Comparison of ENCODE assay signal across 17 cellular contexts in the genomic region with DNA sequence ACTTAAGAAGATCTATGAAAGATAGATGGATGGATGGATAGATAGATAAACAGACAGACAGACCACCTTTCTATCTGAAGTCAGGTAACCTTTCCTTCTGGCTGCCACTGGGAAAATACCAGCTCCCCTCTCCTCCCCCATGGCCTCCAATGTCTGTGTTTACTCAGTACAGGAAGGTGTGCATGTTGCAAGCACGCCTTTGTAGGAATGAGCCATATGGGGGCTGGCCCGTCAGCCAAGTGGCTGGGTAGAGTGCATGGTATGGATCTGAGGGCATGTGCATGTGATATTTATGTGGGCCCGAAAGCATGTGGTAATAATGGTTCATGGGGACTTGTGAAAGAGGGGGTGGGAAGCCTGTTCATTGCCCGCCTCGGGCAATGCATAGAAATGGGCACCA.
DNase-seq lines count a peak whose midpoint lies in the region; ATAC-seq and FAIRE-seq lines count a peak whose summit lies in the region.
"Had no signal": no experiment of that assay in that cellular context is flagged by ENCODE, and none has a peak within 500 bp of the region (broad histone marks: within the 10 kb centered on the region; RNA-seq: fewer than 3 reads in every experiment).

No MANE protein-coding gene starts in this region.

- no peaks in the 10 kb centered on the region for H3K36me3 Mint-ChIP-seq in activated naive CD4-positive, alpha-beta T cell treated with anti-CD3 and anti-CD28 coated beads, Interleukin-2, amount 50 U/mL, for 72 hours
- H3K36me3 Mint-ChIP-seq: CD4-positive, alpha-beta memory T cell had no signal

- peaks cover 36% of the 10 kb centered on the region for H3K4me1 ChIP-seq in Karpas-422 (ENCODE audit: low read length)
- peaks cover 29% of the 10 kb centered on the region for H3K4me1 ChIP-seq in mesendoderm (ENCODE audit: control insufficient read depth, low read depth, low read length)
- no peaks in the 10 kb centered on the region for H3K4me1 ChIP-seq in mesenchymal stem cell (ENCODE audit: control insufficient read depth, insufficient read depth, low read depth, low read length)
- H3K4me1 ChIP-seq: A549, BE2C had no signal

- H4K8ac ChIP-seq in mesendoderm (ENCODE audit: low read depth, low read length) (no peak overlapping the region), mesenchymal stem cell (ENCODE audit: low read length) (no peak overlapping the region)

- H3K27ac ChIP-seq in Karpas-422 (ENCODE audit: low read length) (no peak overlapping the region), mesendoderm (ENCODE audit: low read depth, low read length) (no peak overlapping the region), mesenchymal stem cell (ENCODE audit: low read length, poor library complexity, severe bottlenecking) (no peak overlapping the region)
- H3K27ac ChIP-seq: A549, C4-2B had no signal

- H3K14ac ChIP-seq in mesenchymal stem cell (ENCODE audit: low read length in 2 of 2), result no peak overlapping the region

- no peak overlapping the region for H2BK120ac ChIP-seq in mesendoderm (ENCODE audit: low read depth, low read length)
- no peak overlapping the region for H2BK120ac ChIP-seq in mesenchymal stem cell (ENCODE audit: low read depth, low read length)

- H2BK5ac ChIP-seq in mesendoderm (ENCODE audit: low read length), result peak overlapping the region; percentile 61
- H2BK5ac ChIP-seq in mesenchymal stem cell (ENCODE audit: low read depth, low read length, poor library complexity, severe bottlenecking), result no peak overlapping the region

- no peaks in the 10 kb centered on the region for H3K79me2 ChIP-seq in Karpas-422 (ENCODE audit: low read length)
- H3K79me2 ChIP-seq in mesendoderm (ENCODE audit: control insufficient read depth, insufficient read depth, low read length), result no peaks in the 10 kb centered on the region

- ATAC-seq in activated naive CD4-positive, alpha-beta T cell treated with anti-CD3 and anti-CD28 coated beads, Interleukin-2, amount 50 U/mL, for 72 hours, result no peak
- ATAC-seq: A549, HCT116 had no signal

- peak overlapping the region; percentile 53 for H2AK5ac ChIP-seq in mesendoderm (ENCODE audit: low read length)
- no peak overlapping the region for H2AK5ac ChIP-seq in mesenchymal stem cell (ENCODE audit: low read length, severe bottlenecking)

- no peaks in the 10 kb centered on the region for H3K79me1 ChIP-seq in mesendoderm (ENCODE audit: low read length)
- H3K79me1 ChIP-seq in mesenchymal stem cell (replicated peaks; ENCODE audit: low read length, poor library complexity, severe bottlenecking), result no peaks in the 10 kb centered on the region

- H3K4ac ChIP-seq in mesendoderm (ENCODE audit: low read depth, low read length) (no peak overlapping the region), mesenchymal stem cell (ENCODE audit: low read depth in 1 of 2, low read length in 2 of 2) (no peak overlapping the region)

- no peak overlapping the region for H3K27ac Mint-ChIP-seq in activated naive CD4-positive, alpha-beta T cell treated with anti-CD3 and anti-CD28 coated beads, Interleukin-2, amount 50 U/mL, for 72 hours
- H3K27ac Mint-ChIP-seq: CD4-positive, alpha-beta memory T cell; IgD-negative memory B cell had no signal

- H2BK15ac ChIP-seq in mesendoderm (replicated peaks; ENCODE audit: low read depth) (no peak overlapping the region), mesenchymal stem cell (ENCODE audit: low read depth, poor library complexity, severe bottlenecking) (no peak overlapping the region)

- DNase-seq in HuH-7 (ENCODE audit: low spot score) (peak; percentile 39), Karpas-422 (no peak), mesendoderm (no peak), urothelium cell line (ENCODE audit: low spot score) (no peak), mesenchymal stem cell (no peak)
- DNase-seq in activated naive CD4-positive, alpha-beta T cell treated with anti-CD3 and anti-CD28 coated beads, Interleukin-2, amount 50 U/mL, for 72 hours (ENCODE audit: low spot score in 2 of 2), result no peak
- DNase-seq: BE2C, DMS53, GF-D8 had no signal

- WGBS in mesendoderm (ENCODE audit: extremely low coverage, insufficient coverage, low lambda C conversion rate), result no CpG with 5 or more reads among the region's 5 CpGs
- 92% methylated on average over 5 of the region's 5 CpGs for WGBS in mesenchymal stem cell

- H4K20me1 ChIP-seq in Karpas-422 (ENCODE audit: insufficient read depth, low read depth, low read length), result no peaks in the 10 kb centered on the region

- H4K5ac ChIP-seq in mesendoderm (ENCODE audit: low read length), result no peak overlapping the region

- no peaks in the 10 kb centered on the region for H3K36me3 ChIP-seq in Karpas-422 (ENCODE audit: insufficient read depth, low read length)
- H3K36me3 ChIP-seq in mesendoderm (ENCODE audit: control insufficient read depth, insufficient read depth, low read length), result no peaks in the 10 kb centered on the region
- H3K36me3 ChIP-seq in mesenchymal stem cell (ENCODE audit: control insufficient read depth in 1 of 2, insufficient read depth in 2 of 2, low read depth in 1 of 2, low read length in 2 of 2), result no peaks in the 10 kb centered on the region
- H3K36me3 ChIP-seq: BE2C had no signal

- H3K9ac ChIP-seq in Karpas-422 (ENCODE audit: low read length) (0 out of 2 replicates have a peak overlapping the region, but pooled peaks have one; percentile 6), mesendoderm (ENCODE audit: low read length) (no peak overlapping the region), mesenchymal stem cell (ENCODE audit: low read length) (no peak overlapping the region)

- H3K4me2 ChIP-seq in Karpas-422 (ENCODE audit: low read depth, low read length, poor library complexity, severe bottlenecking) (peak overlapping the region; percentile 22), mesendoderm (ENCODE audit: low read length) (no peak overlapping the region), mesenchymal stem cell (ENCODE audit: low read length, poor library complexity, severe bottlenecking) (no peak overlapping the region)
- H3K4me2 ChIP-seq: A549 had no signal

- H3K4me3 ChIP-seq in Karpas-422 (ENCODE audit: low read length) (no peak overlapping the region), mesendoderm (ENCODE audit: low read length) (no peak overlapping the region), mesenchymal stem cell (ENCODE audit: insufficient read depth in 1 of 2, low read depth in 1 of 2, low read length in 2 of 2) (no peak overlapping the region)
- H3K4me3 ChIP-seq: A549 had no signal

- no peak overlapping the region for H2BK12ac ChIP-seq in mesenchymal stem cell (ENCODE audit: low read length in 2 of 2)

- H3K9me3 ChIP-seq in Karpas-422 (ENCODE audit: low read length), result no peaks in the 10 kb centered on the region
- no peaks in the 10 kb centered on the region for H3K9me3 ChIP-seq in mesenchymal stem cell (ENCODE audit: control insufficient read depth, low read length)
- H3K9me3 ChIP-seq: A549, BE2C had no signal

- H4K91ac ChIP-seq in mesenchymal stem cell (ENCODE audit: low read length), result no peak overlapping the region

- H3K9me3 Mint-ChIP-seq in activated naive CD4-positive, alpha-beta T cell treated with anti-CD3 and anti-CD28 coated beads, Interleukin-2, amount 50 U/mL, for 72 hours, result no peaks in the 10 kb centered on the region

- H3K18ac ChIP-seq in mesendoderm (ENCODE audit: low read length) (no peak overlapping the region), mesenchymal stem cell (ENCODE audit: low read depth in 1 of 2, low read length in 2 of 2) (no peak overlapping the region)

- H2AFZ ChIP-seq in Karpas-422 (ENCODE audit: low read length) (no peak overlapping the region; the same call in 1 of the 2 replicates), mesenchymal stem cell (ENCODE audit: low read depth, low read length) (no peak overlapping the region)

- no peaks in the 10 kb centered on the region for H3K9me2 ChIP-seq in Karpas-422 (replicated peaks; ENCODE audit: insufficient read depth, low read length)

- H3K27me3 ChIP-seq in Karpas-422 (ENCODE audit: low read length) (no peaks in the 10 kb centered on the region), mesendoderm (ENCODE audit: insufficient read depth, low read length, poor library complexity) (no peaks in the 10 kb centered on the region), mesenchymal stem cell (ENCODE audit: control insufficient read depth in 1 of 2, insufficient read depth in 1 of 2, low read length in 2 of 2) (peaks cover 0 to 44% of the 10 kb centered on the region in 2 experiments)
- H3K27me3 ChIP-seq: BE2C had no signal

- peak overlapping the region; percentile 47 for H3K56ac ChIP-seq in mesendoderm (ENCODE audit: low read length)

- peak; percentile 56 for FAIRE-seq in urothelium cell line (lab: Jason Lieb, UNC)
- FAIRE-seq: A549, GM19239, H54, HTR-8/SVneo had no signal

- no peak overlapping the region for H3K23ac ChIP-seq in mesendoderm (ENCODE audit: low read length)
- H3K23ac ChIP-seq in mesenchymal stem cell (ENCODE audit: low read length in 2 of 2), result no peak overlapping the region
